Comparison of ENCODE assay signal across 8 cellular contexts in genomic region chr9:73151653-73152382, GRCh38. TPM values are rescaled to one million over a fixed set of nuclear protein-coding genes. Genes with fewer than 3 reads are reported as not detected.
DNase-seq lines count a peak whose midpoint lies in the region; ATAC-seq and FAIRE-seq lines count a peak whose summit lies in the region.

TSS of gene ANXA1 (plus strand) at chr9:73151865. CDS start at chr9:73158536, 6,671 bp downstream.

- no peaks in the 10 kb centered on the region for H3K27me3 Mint-ChIP-seq in natural killer cell treated with Interleukin-12 subunit alpha and Interleukin-12 subunit beta and Interleukin-15 and Interleukin-18, amount 100 ng/mL, for 72 hours

- peak within 1 kb of the TSS; percentile 94 to 100 for H3K27ac Mint-ChIP-seq in natural killer cell treated with Interleukin-12 subunit alpha and Interleukin-12 subunit beta and Interleukin-15 and Interleukin-18, amount 100 ng/mL, for 72 hours

- peaks cover 4% of the 10 kb centered on the region for H3K36me3 Mint-ChIP-seq in natural killer cell treated with Interleukin-12 subunit alpha and Interleukin-12 subunit beta and Interleukin-15 and Interleukin-18, amount 100 ng/mL, for 72 hours

- intact Hi-C loops in T-helper 1 cell treated with Interleukin-12 subunit alpha and Interleukin-12 subunit beta and Interleukin-4 antibody, amounts not matched to agents 30 ng/mL and 1 ng/mL, for 36 hours (cut with micrococcal nuclease): loop anchor here (1.0 to 10.0 kb wide), 7 partner anchors 625 to 1933 kb away; partner anchors contain the start of genes CARNMT1, NMRK1, OSTF1 and RORB

- no peak for ATAC-seq in natural killer cell treated with Interleukin-12 subunit alpha and Interleukin-12 subunit beta and Interleukin-15 and Interleukin-18, amount 100 ng/mL, for 72 hours
- no peak for ATAC-seq in GM19351 (IDR thresholded peaks at IDR 0.05; ENCODE audit: unreplicated experiment)

- FAIRE-seq in frontal cortex (lab: Jason Lieb, UNC): no peak

- H3K4me3 Mint-ChIP-seq in natural killer cell treated with Interleukin-12 subunit alpha and Interleukin-12 subunit beta and Interleukin-15 and Interleukin-18, amount 100 ng/mL, for 72 hours: peak within 1 kb of the TSS; percentile 96

- H3K9me3 Mint-ChIP-seq in natural killer cell treated with Interleukin-12 subunit alpha and Interleukin-12 subunit beta and Interleukin-15 and Interleukin-18, amount 100 ng/mL, for 72 hours: no peaks in the 10 kb centered on the region

- H3K27ac ChIP-seq in epithelial cell of prostate: peak within 1 kb of the TSS; percentile 92

- H3K4me1 Mint-ChIP-seq in natural killer cell treated with Interleukin-12 subunit alpha and Interleukin-12 subunit beta and Interleukin-15 and Interleukin-18, amount 100 ng/mL, for 72 hours (ENCODE audit: low read depth in 2 of 2): peaks cover 51 to 75% of the 10 kb centered on the region in 2 donors

- DNase-seq in SIG-M5 treated with dmso at 0.1 percent for 504 hours (lab: John Stamatoyannopoulos, UW; ENCODE audit: unreplicated experiment) (peak; percentile 78), SIG-M5 (lab: John Stamatoyannopoulos, UW) (no peak), epithelial cell of prostate (ENCODE audit: low read depth, low spot score) (peak; percentile 88), nucleus accumbens (lab: John Stamatoyannopoulos, UW) (no peak), frontal cortex (ENCODE audit: low spot score in 2 of 2) (no peak)
- no peak for DNase-seq in natural killer cell treated with Interleukin-12 subunit alpha and Interleukin-12 subunit beta and Interleukin-15 and Interleukin-18, amount 100 ng/mL, for 72 hours (ENCODE audit: low spot score)

RNA-seq across cellular contexts. Expression of gene ANXA1, which starts in this region (rescaled TPM):
- 125 and 127 TPM in 2 replicates for total RNA-seq in T-helper 1 cell treated with Interleukin-12 subunit alpha and Interleukin-12 subunit beta and Interleukin-4 antibody, amounts not matched to agents 30 ng/mL and 1 ng/mL, for 36 hours
- total RNA-seq in natural killer cell treated with Interleukin-12 subunit alpha and Interleukin-12 subunit beta and Interleukin-15 and Interleukin-18, amount 100 ng/mL, for 72 hours: 10 to 100 TPM; 26.4 to 37.0 TPM
- total RNA-seq in frontal cortex: 8.2 TPM

Comparison
In these comparisons a context has a peak if more than half of its experiments do, and no peak if none do; other contexts are left out.
1. DNase-seq: peak in SIG-M5 treated with dmso at 0.1 percent for 504 hours (single experiment) and epithelial cell of prostate (single experiment); none in SIG-M5 (single experiment), natural killer cell treated with Interleukin-12 subunit alpha and Interleukin-12 subunit beta and Interleukin-15 and Interleukin-18, amount 100 ng/mL, for 72 hours (single experiment), nucleus accumbens (0 of 56) and frontal cortex (0 of 2).